In the genomic region with DNA sequence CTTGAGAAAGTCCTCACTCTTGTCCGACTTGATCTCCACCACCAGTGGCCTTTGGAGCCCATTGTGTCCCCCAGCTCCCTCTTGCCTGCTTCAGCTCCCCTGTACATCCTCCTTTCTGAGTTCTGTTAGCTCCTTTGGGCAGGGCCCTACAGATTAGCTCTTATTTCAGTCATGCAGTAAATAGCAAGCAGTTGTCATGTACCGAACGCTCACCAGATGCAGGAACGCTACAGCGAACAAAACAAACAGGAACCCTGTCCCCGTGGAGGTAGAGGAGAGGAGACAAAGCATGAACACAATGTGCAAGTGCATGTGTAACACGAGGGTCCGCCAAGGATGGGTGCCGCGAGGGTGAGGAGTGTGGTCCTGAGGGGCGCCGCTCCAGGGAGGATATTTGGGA, we compare ENCODE assay signal across 1 cellular context.
TF ChIP-seq lines count a peak whose summit lies in the region.

No MANE protein-coding gene starts in this region.

TF ChIP-seq in H1, 55 proteins besides CTCF, POLR2A, EP300 and RAD21 (continued from another document):
- TF ChIP-seq HDAC6 (IDR thresholded peaks at IDR 0.05; ENCODE audit: low read depth, low read length) = no peak
- no peak for TF ChIP-seq BRCA1 (IDR thresholded peaks at IDR 0.05; ENCODE audit: low read depth, low read length)
- no peak for TF ChIP-seq SIRT6 (IDR thresholded peaks at IDR 0.05; ENCODE audit: low read length)
- no peak for TF ChIP-seq NANOG (IDR thresholded peaks at IDR 0.05; ENCODE audit: insufficient read depth, low read depth, low read length, poor library complexity, severe bottlenecking)
